Comparison of ENCODE assay signal across 19 cellular contexts in the genomic region with DNA sequence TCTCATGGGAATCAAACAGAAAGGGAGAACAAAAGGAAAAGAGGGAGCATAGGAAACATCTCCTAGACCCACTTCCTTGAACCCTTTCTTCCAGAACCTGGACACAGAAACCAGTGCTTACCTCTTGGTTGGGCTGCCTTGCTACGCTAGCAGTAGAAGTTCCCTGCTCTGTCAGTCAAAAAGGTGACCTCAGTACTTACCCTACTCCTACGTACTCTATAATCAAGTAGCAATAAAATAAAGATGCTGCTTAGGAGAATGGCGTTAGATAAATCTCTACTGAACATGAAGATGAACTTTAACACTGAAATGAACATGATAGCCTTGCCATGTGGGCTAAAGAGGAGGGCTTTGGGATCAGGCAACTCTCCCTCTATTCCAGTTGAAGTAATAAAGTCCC. TPM values are rescaled to one million over a fixed set of nuclear protein-coding genes. Genes with fewer than 3 reads are reported as not detected.
"Had no signal": no experiment of that assay in that cellular context is flagged by ENCODE, and none has a peak within 500 bp of the region (broad histone marks: within the 10 kb centered on the region; RNA-seq: fewer than 3 reads in every experiment).

No MANE protein-coding gene starts in this region.

- DNase-seq: Karpas-422, KG1, MG63, NCI-H1092, NCI-H1105 treated with DMSO at 0.1 percent for 48 hours, NCI-H1417 treated with DMSO at 0.1 percent for 48 hours, NCI-H146, NCI-H1694 treated with DMSO at 0.1 percent for 48 hours, NCI-H1930, NCI-H2081, NCI-H2107, NCI-H2227 treated with DMSO at 0.1 percent for 48 hours, NCI-H524, NCI-H526 treated with DMSO at 0.1 percent for 48 hours, NCI-H774, Right ventricle myocardium superior, RPMI8226 had no signal

- H3K4me3 ChIP-seq: MG63 had no signal

- H3K27me3 ChIP-seq: MG63 had no signal

- H3K9me3 ChIP-seq: MG63 had no signal

- H3K36me3 ChIP-seq: MG63 had no signal

RNA-seq across cellular contexts. Expression of a gene that starts 7.4 kb away (rescaled TPM):
- total RNA-seq: HT-29, Right ventricle myocardium superior had no signal

RNA-seq across cellular contexts. Expression of a gene that starts 59.2 kb away (rescaled TPM):
- total RNA-seq: HT-29, SK-MEL-5 had no signal
